6 cellular contexts compared by ENCODE assay signal in genomic region chr12:121860699-121861098, GRCh38. TPM values are rescaled to one million over a fixed set of nuclear protein-coding genes. Genes with fewer than 3 reads are reported as not detected.
"Had no signal": no experiment of that assay in that cellular context is flagged by ENCODE, and none has a peak within 500 bp of the region (broad histone marks: within the 10 kb centered on the region; RNA-seq: fewer than 3 reads in every experiment).

No MANE protein-coding gene starts in this region.

RNA-seq across cellular contexts. Expression of gene HPD, which starts 2.0 kb away (rescaled TPM):
- total RNA-seq: lung microvascular endothelial cell; naive thymus-derived CD8-positive, alpha-beta T cell; occipital lobe; osteocyte; pulmonary artery endothelial cell; urinary bladder had no signal
- polyA plus RNA-seq: naive thymus-derived CD8-positive, alpha-beta T cell had no signal
